ENCODE assay signal across 8 cellular contexts in the genomic region with DNA sequence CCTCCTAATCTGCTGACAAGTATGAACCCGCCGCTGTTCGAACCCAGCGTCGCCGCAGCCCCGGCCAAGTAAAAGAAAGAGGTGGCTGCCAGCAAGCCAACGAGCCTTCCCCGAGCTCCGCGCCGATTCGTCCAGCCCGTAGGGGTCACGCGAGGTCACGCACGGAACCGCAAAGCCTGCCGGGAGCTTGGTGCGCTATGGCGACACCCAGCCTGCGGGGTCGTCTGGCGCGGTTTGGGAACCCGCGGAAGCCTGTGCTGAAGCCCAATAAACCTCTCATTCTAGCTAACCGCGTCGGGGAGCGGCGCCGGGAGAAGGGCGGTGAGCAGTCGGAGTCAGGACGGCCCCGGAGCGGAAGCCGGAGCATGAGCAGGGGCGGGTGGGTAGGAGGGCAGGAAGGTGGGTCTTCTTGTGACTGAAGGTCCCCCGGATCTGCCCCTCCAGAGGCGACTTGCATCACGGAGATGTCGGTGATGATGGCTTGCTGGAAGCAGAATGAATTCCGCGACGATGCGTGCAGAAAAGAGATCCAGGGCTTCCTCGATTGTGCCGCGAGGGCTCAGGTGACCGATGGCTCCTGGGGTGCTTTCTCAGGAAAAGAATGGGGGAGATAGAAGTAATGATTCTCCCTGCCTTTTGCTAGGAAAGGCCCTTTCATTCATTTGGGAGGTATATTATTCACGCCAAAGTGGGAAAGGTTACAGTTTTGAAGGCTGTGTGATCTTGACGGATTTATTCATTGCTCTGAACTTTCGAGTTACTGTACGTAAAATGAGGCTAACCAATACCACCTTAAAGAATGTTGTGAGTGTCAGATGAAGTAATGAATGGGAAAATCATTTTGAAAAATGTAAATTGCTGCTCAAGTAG. TPM values are rescaled to one million over a fixed set of nuclear protein-coding genes. Genes with fewer than 3 reads are reported as not detected.
A peak's percentile ranks its signal among the peaks of the same experiment; 100 is the strongest.
DNase-seq lines count a peak whose midpoint lies in the region; ATAC-seq and TF ChIP-seq lines count a peak whose summit lies in the region.

TSS of gene CHCHD1 (plus strand) at position 170 of the 870 bp plus-strand sequence. CDS start at position 198, 28 bp downstream.

- POLR2A ChIA-PET in CD4-positive, alpha-beta memory T cell (lab: Charles Lee; ENCODE audit: partially characterized antibody), result interaction anchor here (0.9 to 10.8 kb wide), 11 partner anchors 10 to 369 kb away, joined by 3 to 286 read pairs (median 7); partner anchors contain the start of genes CAMK2G and SEC24C

- peaks cover 52% of the 10 kb centered on the region for H3K4me1 ChIP-seq in CD4-positive, alpha-beta memory T cell (ENCODE audit: insufficient read depth, low read length)
- peaks cover 18% of the 10 kb centered on the region for H3K4me1 ChIP-seq in HUES48 (ENCODE audit: control insufficient read depth, insufficient read depth, low read length)
- peaks cover 21 to 36% of the 10 kb centered on the region in 2 donors for H3K4me1 ChIP-seq in mucosa of rectum (ENCODE audit: control insufficient read depth in 2 of 2, insufficient read depth in 2 of 2, low read length in 2 of 2)

- DNase-seq in CD4-positive, alpha-beta memory T cell, result peak; percentile 85 to 92 (median 87)
- DNase-seq in OCI-M1 (lab: John Stamatoyannopoulos, UW) (peak; percentile 95), activated T-cell treated with anti-CD3 and anti-CD28 coated beads for 48 hours (ENCODE audit: low read depth) (peak; percentile 89), epithelial cell of proximal tubule (ENCODE audit: low read depth) (no peak)
- peak; percentile 80 for DNase-seq in stimulated activated CD8-positive, alpha-beta memory T cell treated with anti-CD3 and anti-CD28 coated beads, Interleukin-4, amount 100 ng/mL, for 4 hours (ENCODE audit: low read depth in 2 of 2, low spot score in 1 of 2)

- peak within 1 kb of the TSS; percentile 99 to 100 (median 100) for H3K4me3 Mint-ChIP-seq in CD4-positive, alpha-beta memory T cell

- ATAC-seq in GM19467 (IDR thresholded peaks at IDR 0.05; ENCODE audit: unreplicated experiment), result peak; percentile 58

- no peaks in the 10 kb centered on the region for H3K9me3 ChIP-seq in CD4-positive, alpha-beta memory T cell (ENCODE audit: control insufficient read depth in 1 of 2, low read length in 2 of 2)
- H3K9me3 ChIP-seq in HUES48 (ENCODE audit: control insufficient read depth, insufficient read depth, low read length) (no peaks in the 10 kb centered on the region), mucosa of rectum (ENCODE audit: control insufficient read depth in 2 of 2, low read length in 2 of 2) (no peaks in the 10 kb centered on the region)

- H3K9ac ChIP-seq in HUES48 (ENCODE audit: low read depth, low read length) (peak within 1 kb of the TSS; percentile 84), mucosa of rectum (ENCODE audit: low read depth in 1 of 2, low read length in 2 of 2) (peak within 1 kb of the TSS; percentile 92 to 93)

- intact Hi-C loops in CD4-positive, alpha-beta memory T cell (cut with micrococcal nuclease), result loop anchor here (10.0 kb wide), 2 partner anchors 1043 to 1453 kb away; partner anchors contain the start of genes COMTD1 and KAT6B

- H3K27ac ChIP-seq in CD4-positive, alpha-beta memory T cell (ENCODE audit: low read depth, low read length), result peak within 1 kb of the TSS; percentile 90
- H3K27ac ChIP-seq in HUES48 (ENCODE audit: low read depth, low read length) (peak within 1 kb of the TSS; percentile 95), mucosa of rectum (ENCODE audit: low read depth in 2 of 2, low read length in 2 of 2) (peak within 1 kb of the TSS; percentile 90 to 91)

- CTCF ChIA-PET in CD4-positive, alpha-beta memory T cell (lab: Charles Lee; ENCODE audit: partially characterized antibody), result interaction anchor here (1.0 to 8.0 kb wide), 7 partner anchors 7 to 98 kb away, joined by 3 to 101 read pairs (median 4); a partner anchor contains a TSS

- H3K27ac Mint-ChIP-seq in CD4-positive, alpha-beta memory T cell, result peak within 1 kb of the TSS; percentile 97 to 100 (median 99)

- H3K27me3 Mint-ChIP-seq in CD4-positive, alpha-beta memory T cell, result peaks cover 2% of the 10 kb centered on the region in 2 donors

- H3K9me3 Mint-ChIP-seq in CD4-positive, alpha-beta memory T cell, result peaks cover 0 to 5% (median 0%) of the 10 kb centered on the region in 8 donors

- peaks cover 14% of the 10 kb centered on the region for H3K36me3 ChIP-seq in CD4-positive, alpha-beta memory T cell (ENCODE audit: insufficient read depth, low read length)
- H3K36me3 ChIP-seq in HUES48 (ENCODE audit: control insufficient read depth, insufficient read depth, low read length) (peaks cover 22% of the 10 kb centered on the region), mucosa of rectum (ENCODE audit: control insufficient read depth in 2 of 2, insufficient read depth in 2 of 2, low read length in 2 of 2) (peaks cover 3 to 9% of the 10 kb centered on the region in 2 donors)

- H3K27me3 ChIP-seq in CD4-positive, alpha-beta memory T cell (ENCODE audit: insufficient read depth, low read length), result no peaks in the 10 kb centered on the region
- no peaks in the 10 kb centered on the region for H3K27me3 ChIP-seq in HUES48 (ENCODE audit: control insufficient read depth, insufficient read depth, low read length)
- no peaks in the 10 kb centered on the region for H3K27me3 ChIP-seq in mucosa of rectum (ENCODE audit: control insufficient read depth in 2 of 2, insufficient read depth in 2 of 2, low read length in 2 of 2)

- TF ChIP-seq CTCF in epithelial cell of proximal tubule (conservative IDR thresholded peaks at IDR 0.05; ENCODE audit: low read depth, low read length), result no peak

- H3K36me3 Mint-ChIP-seq in CD4-positive, alpha-beta memory T cell, result peaks cover 5 to 38% of the 10 kb centered on the region in 2 donors

- H3K4me1 Mint-ChIP-seq in CD4-positive, alpha-beta memory T cell, result peaks cover 37 to 67% (median 50%) of the 10 kb centered on the region in 4 donors

- peak within 1 kb of the TSS; percentile 79 to 90 for H3K4me3 ChIP-seq in CD4-positive, alpha-beta memory T cell (ENCODE audit: low read length in 2 of 2)
- H3K4me3 ChIP-seq in HUES48 (ENCODE audit: low read depth, low read length) (peak within 1 kb of the TSS; percentile 98), epithelial cell of proximal tubule (ENCODE audit: low read depth, low read length) (peak within 1 kb of the TSS; percentile 77), mucosa of rectum (ENCODE audit: low read length in 2 of 2) (peak within 1 kb of the TSS; percentile 85 to 90)

RNA-seq across cellular contexts. Expression of gene CHCHD1, which starts in this region (rescaled TPM):
- 10 to 100 TPM; 21.8 to 24.0 TPM for total RNA-seq in CD4-positive, alpha-beta memory T cell
- 10 to 100 TPM; 33.1 to 56.0 TPM for polyA plus RNA-seq in CD4-positive, alpha-beta memory T cell
- 62.5 and 89.8 TPM in 2 replicates for total RNA-seq in epithelial cell of proximal tubule
